Comparison of ENCODE assay signal across 15 cellular contexts in the genomic region with DNA sequence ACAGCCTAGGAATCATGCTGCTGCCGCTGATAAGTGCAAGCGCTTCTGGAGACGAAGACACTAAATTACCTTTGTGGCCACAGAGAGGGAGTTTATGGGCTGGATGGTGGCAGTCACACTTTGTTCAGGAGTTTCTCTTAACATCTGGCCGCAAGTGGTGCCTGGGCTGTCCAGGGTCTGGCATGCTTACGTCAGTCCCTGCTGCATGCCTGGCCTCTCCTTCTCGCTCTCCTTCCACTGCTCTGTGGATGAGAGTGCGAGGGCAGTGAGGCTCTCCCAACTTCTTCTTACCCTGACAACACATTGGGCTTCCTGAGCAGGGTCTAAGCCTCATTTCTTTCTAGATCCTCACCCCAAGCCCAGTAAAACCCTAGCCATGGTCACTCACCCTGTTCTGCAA.
DNase-seq lines count a peak whose midpoint lies in the region; ATAC-seq and TF ChIP-seq lines count a peak whose summit lies in the region.
"Had no signal": no experiment of that assay in that cellular context is flagged by ENCODE, and none has a peak within 500 bp of the region (broad histone marks: within the 10 kb centered on the region; RNA-seq: fewer than 3 reads in every experiment).

No MANE protein-coding gene starts in this region.

- H3K9me3 ChIP-seq in right atrium auricular region (no peaks in the 10 kb centered on the region), colonic mucosa (no peaks in the 10 kb centered on the region)
- H3K9me3 ChIP-seq: A549, Caco-2 had no signal

- H3K36me3 ChIP-seq in right atrium auricular region (peaks cover 15% of the 10 kb centered on the region), colonic mucosa (no peaks in the 10 kb centered on the region)

- no peak overlapping the region for H3K9ac ChIP-seq in colonic mucosa (ENCODE audit: low read depth in 2 of 2, low read length in 2 of 2)

- DNase-seq in NCI-H1417 (lab: John Stamatoyannopoulos, UW) (peak in 2 of 3 experiments; percentile 7 to 51), NCI-H1417 treated with DMSO at 0.1 percent for 48 hours (lab: John Stamatoyannopoulos, UW) (no peak), left ventricle myocardium superior (no peak), right atrium auricular region (ENCODE audit: low spot score) (no peak), left kidney (ENCODE audit: low read depth, low spot score) (peak; percentile 18), colonic mucosa (no peak), epidermal melanocyte (ENCODE audit: insufficient read length, low spot score) (no peak)
- DNase-seq: AML-193; Caco-2; CD4-positive, alpha-beta T cell; H7 had no signal

- no peaks in the 10 kb centered on the region for H3K4me1 ChIP-seq in right atrium auricular region
- no peaks in the 10 kb centered on the region for H3K4me1 ChIP-seq in colonic mucosa
- H3K4me1 ChIP-seq: A549, Caco-2 had no signal

- TF ChIP-seq CTCF in right atrium auricular region (IDR thresholded peaks at IDR 0.05) (no peak), colonic mucosa (IDR thresholded peaks at IDR 0.05) (no peak)

- H3K27me3 ChIP-seq in right atrium auricular region (no peaks in the 10 kb centered on the region), colonic mucosa (no peaks in the 10 kb centered on the region)

- H3K27ac ChIP-seq in right atrium auricular region (no peak overlapping the region), colonic mucosa (no peak overlapping the region)
- H3K27ac ChIP-seq: 22Rv1, A549, C4-2B had no signal

- intact Hi-C loops in left ventricle myocardium superior (cut with micrococcal nuclease): no loop called here
- intact Hi-C loops in colonic mucosa (cut with DNase I): no loop called here

- no peak overlapping the region for H3K4me3 ChIP-seq in right atrium auricular region
- H3K4me3 ChIP-seq in colonic mucosa: no peak overlapping the region
- H3K4me3 ChIP-seq: A549, GM23338 had no signal

- peak; percentile 60 for ATAC-seq in left ventricle myocardium superior
- ATAC-seq: A549, GM23338 had no signal

Comparison
In these comparisons a context has a peak if more than half of its experiments do, and no peak if none do; other contexts are left out.
1. DNase-seq: peak in NCI-H1417 (2 of 3) and left kidney (single experiment); none in NCI-H1417 treated with DMSO at 0.1 percent for 48 hours (single experiment), left ventricle myocardium superior (single experiment), right atrium auricular region (single experiment), colonic mucosa (single experiment) and epidermal melanocyte (single experiment).